ENCODE assay signal across 1 cellular context in genomic region chr18:45828917-45829811, GRCh38.
TF ChIP-seq lines count a peak whose summit lies in the region.

No MANE protein-coding gene starts in this region.

TF ChIP-seq in HCT116, 20 proteins besides CTCF, POLR2A, EP300 and RAD21 (continued from another document):
- TF ChIP-seq ZBTB33 (IDR thresholded peaks at IDR 0.05; ENCODE audit: extremely low read depth, insufficient replicate concordance, low read length) (no peak), ATF3 (IDR thresholded peaks at IDR 0.05) (no peak), YY1 (IDR thresholded peaks at IDR 0.05; ENCODE audit: extremely low read depth, insufficient replicate concordance, low read depth, low read length) (no peak), CBX3 (IDR thresholded peaks at IDR 0.05; ENCODE audit: low read depth) (no peak), EGR1 (IDR thresholded peaks at IDR 0.05; ENCODE audit: low read depth) (no peak), JUND (IDR thresholded peaks at IDR 0.05) (no peak), SP1 (IDR thresholded peaks at IDR 0.05; ENCODE audit: low read depth) (no peak), SRF (IDR thresholded peaks at IDR 0.05; ENCODE audit: low read depth) (no peak), SIN3A (IDR thresholded peaks at IDR 0.05; ENCODE audit: low read depth) (no peak), ZNF274 (IDR thresholded peaks at IDR 0.05; ENCODE audit: low read depth, low read length) (no peak), POLR2AphosphoS5 (IDR thresholded peaks at IDR 0.05; ENCODE audit: low read depth, low read length) (no peak)
